In the genomic region with DNA sequence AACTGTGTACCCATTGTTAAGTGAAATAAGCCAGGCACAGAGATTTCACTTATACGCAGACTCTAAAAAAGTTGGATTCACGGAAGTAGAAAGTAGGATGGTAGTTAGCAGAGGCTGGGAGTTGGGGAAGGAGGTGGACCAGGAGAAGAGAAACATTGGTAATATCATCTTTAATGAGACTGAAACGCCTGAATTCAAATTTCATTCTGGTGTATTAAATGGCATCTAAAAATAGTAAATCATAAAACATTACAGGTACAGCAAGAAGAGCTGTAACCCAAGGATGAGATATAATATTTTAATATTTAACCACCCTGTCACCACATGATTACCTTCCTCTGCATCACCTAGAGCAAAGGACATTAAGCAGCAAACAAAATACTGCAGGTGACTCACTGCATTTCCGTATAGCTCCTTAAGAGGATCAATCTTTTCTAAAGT, we compare ENCODE assay signal across 15 cellular contexts.
DNase-seq lines count a peak whose midpoint lies in the region; ATAC-seq, FAIRE-seq and TF ChIP-seq lines count a peak whose summit lies in the region.
"Had no signal": no experiment of that assay in that cellular context is flagged by ENCODE, and none has a peak within 500 bp of the region (broad histone marks: within the 10 kb centered on the region; RNA-seq: fewer than 3 reads in every experiment).

No MANE protein-coding gene starts in this region.

- H3K4me2 ChIP-seq in endothelial cell of umbilical vein (ENCODE audit: insufficient read depth, low read length) (peak overlapping the region; percentile 73), neural progenitor cell (no peak overlapping the region), GM23248 (ENCODE audit: unreplicated experiment) (no peak overlapping the region)

- CTCF ChIA-PET in endothelial cell of umbilical vein (lab: Charles Lee), result no interaction called here

- peak overlapping the region; percentile 9 for H3K27ac Mint-ChIP-seq in neural progenitor cell
- no peak overlapping the region for H3K27ac Mint-ChIP-seq in glutamatergic neuron (ENCODE audit: unreplicated experiment)
- H3K27ac Mint-ChIP-seq: activated naive CD8-positive, alpha-beta T cell treated with anti-CD3 and anti-CD28 coated beads, Interleukin-2, amount 10 ng/mL, durations not matched to agents 7 days and 5 days; immature natural killer cell had no signal

- FAIRE-seq in endothelial cell of umbilical vein (lab: Jason Lieb, UNC), result no peak

- H3K9me3 ChIP-seq in Peyer's patch (no peaks in the 10 kb centered on the region), endothelial cell of umbilical vein (replicated peaks; ENCODE audit: control insufficient read depth, insufficient read depth, low read length) (no peaks in the 10 kb centered on the region), neural progenitor cell (ENCODE audit: low read depth) (no peaks in the 10 kb centered on the region), GM23248 (ENCODE audit: low read depth) (no peaks in the 10 kb centered on the region)
- H3K9me3 ChIP-seq: BE2C had no signal

- H3K27me3 ChIP-seq in Peyer's patch, result no peaks in the 10 kb centered on the region
- H3K27me3 ChIP-seq in endothelial cell of umbilical vein (ENCODE audit: control insufficient read depth in 2 of 2, insufficient read depth in 2 of 2, low read length in 2 of 2), result no peaks in the 10 kb centered on the region
- no peaks in the 10 kb centered on the region for H3K27me3 ChIP-seq in neural progenitor cell
- H3K27me3 ChIP-seq in GM23248 (replicated peaks; ENCODE audit: insufficient read depth), result no peaks in the 10 kb centered on the region

- WGBS in GM23248 (ENCODE audit: low coverage in 1 of 2, low lambda C conversion rate in 2 of 2, missing lambda C conversion rate in 2 of 2), 2 experiments, result 84 to 85% methylated on average over 4 of the region's 4 CpGs

- no TSS peak for BruUV-seq in endothelial cell of umbilical vein (replicated peaks; lab: Mats Ljungman, UMichigan)

- H3K79me2 ChIP-seq in endothelial cell of umbilical vein (ENCODE audit: control insufficient read depth, insufficient read depth, low read length) (no peaks in the 10 kb centered on the region), neural progenitor cell (ENCODE audit: low read depth) (no peaks in the 10 kb centered on the region), GM23248 (ENCODE audit: insufficient read depth) (peaks cover 100% of the 10 kb centered on the region)

- TF ChIP-seq CTCF in Peyer's patch (IDR thresholded peaks at IDR 0.05), result no peak
- no peak for TF ChIP-seq CTCF in endothelial cell of umbilical vein (IDR thresholded peaks at IDR 0.05; ENCODE audit: extremely low read depth in 1 of 2, insufficient read depth in 1 of 2, low read depth in 1 of 2, low read length in 2 of 2)
- TF ChIP-seq CTCF in neural progenitor cell (IDR thresholded peaks at IDR 0.05), result no peak
- TF ChIP-seq CTCF in glutamatergic neuron (IDR thresholded peaks at IDR 0.05; ENCODE audit: partially characterized antibody, unreplicated experiment), result no peak

- peak in 1 of 2 donors; percentile 13 for TF ChIP-seq POLR2A in Peyer's patch (IDR thresholded peaks at IDR 0.05)
- TF ChIP-seq POLR2A in endothelial cell of umbilical vein (IDR thresholded peaks at IDR 0.05; ENCODE audit: low read depth, low read length), result no peak

- H4K20me1 ChIP-seq in endothelial cell of umbilical vein (replicated peaks; ENCODE audit: control insufficient read depth, extremely low read depth, insufficient read depth, low read length) (no peaks in the 10 kb centered on the region), neural progenitor cell (ENCODE audit: low read depth) (no peaks in the 10 kb centered on the region), GM23248 (ENCODE audit: insufficient read depth) (no peaks in the 10 kb centered on the region)

- in situ Hi-C loops in GM23248 (cut with MboI), result no loop called here

- no peaks in the 10 kb centered on the region for H3K9me1 ChIP-seq in endothelial cell of umbilical vein (replicated peaks; ENCODE audit: control insufficient read depth, extremely low read depth, insufficient read depth, low read length)

- H3K4me1 ChIP-seq in Peyer's patch, result peaks cover 0 to 42% (median 3%) of the 10 kb centered on the region in 4 donors
- H3K4me1 ChIP-seq in endothelial cell of umbilical vein (ENCODE audit: control insufficient read depth, extremely low read depth, insufficient read depth, low read length), result peaks cover 14% of the 10 kb centered on the region
- peaks cover 10% of the 10 kb centered on the region for H3K4me1 ChIP-seq in neural progenitor cell
- peaks cover 54% of the 10 kb centered on the region for H3K4me1 ChIP-seq in GM23248 (ENCODE audit: insufficient read depth)
- H3K4me1 ChIP-seq: BE2C had no signal

- peak; percentile 46 for DNase-seq in DMS53 treated with DMSO at 0.1 percent for 48 hours (lab: John Stamatoyannopoulos, UW; ENCODE audit: unreplicated experiment)
- DNase-seq in Peyer's patch, result no peak
- no peak for DNase-seq in endothelial cell of umbilical vein (ENCODE audit: low read depth, low spot score)
- DNase-seq in neural progenitor cell (ENCODE audit: low spot score), result no peak
- no peak for DNase-seq in glutamatergic neuron
- no peak for DNase-seq in GM23248
- DNase-seq: activated naive CD8-positive, alpha-beta T cell treated with anti-CD3 and anti-CD28 coated beads, Interleukin-2, amount 10 ng/mL, durations not matched to agents 7 days and 5 days; BE2C; DMS79; immature natural killer cell; NCI-H226; posterior cingulate gyrus; T-helper 2 cell had no signal

- intact Hi-C loops in endothelial cell of umbilical vein (cut with micrococcal nuclease), result no loop called here

- H3K9me2 ChIP-seq in GM23248 (ENCODE audit: insufficient read depth), result no peaks in the 10 kb centered on the region

- H3K4me1 Mint-ChIP-seq in neural progenitor cell, result peaks cover 33% of the 10 kb centered on the region
- H3K4me1 Mint-ChIP-seq in glutamatergic neuron (ENCODE audit: low read depth, unreplicated experiment), result peaks cover 11% of the 10 kb centered on the region
- H3K4me1 Mint-ChIP-seq: immature natural killer cell had no signal

- dilution Hi-C loops in endothelial cell of umbilical vein (cut with MboI; ENCODE audit: extremely low pct_ligation_motif_present, low sequenced_read_pairs), result no loop called here

- peak overlapping the region in 3 of 4 donors; percentile 37 to 87 (median 71) for H3K27ac ChIP-seq in Peyer's patch
- H3K27ac ChIP-seq in endothelial cell of umbilical vein (ENCODE audit: insufficient read depth, low read depth, low read length), result no peak overlapping the region
- no peak overlapping the region for H3K27ac ChIP-seq in neural progenitor cell
- no peak overlapping the region for H3K27ac ChIP-seq in GM23248

- H3K4me3 Mint-ChIP-seq in neural progenitor cell, result no peak overlapping the region
- H3K4me3 Mint-ChIP-seq in glutamatergic neuron (ENCODE audit: unreplicated experiment), result no peak overlapping the region
- H3K4me3 Mint-ChIP-seq: activated naive CD8-positive, alpha-beta T cell treated with anti-CD3 and anti-CD28 coated beads, Interleukin-2, amount 10 ng/mL, durations not matched to agents 7 days and 5 days; immature natural killer cell had no signal

- no peak overlapping the region for H3K9ac ChIP-seq in endothelial cell of umbilical vein (replicated peaks; ENCODE audit: extremely low read depth, insufficient read depth, low read length)
- no peak overlapping the region for H3K9ac ChIP-seq in neural progenitor cell
- H3K9ac ChIP-seq in GM23248, result no peak overlapping the region

- no peak overlapping the region for H2AFZ ChIP-seq in endothelial cell of umbilical vein (ENCODE audit: low read depth, low read length)
- no peak overlapping the region for H2AFZ ChIP-seq in neural progenitor cell (replicated peaks)
- no peak overlapping the region for H2AFZ ChIP-seq in GM23248

- H3K36me3 ChIP-seq in Peyer's patch, result no peaks in the 10 kb centered on the region
- no peaks in the 10 kb centered on the region for H3K36me3 ChIP-seq in endothelial cell of umbilical vein (ENCODE audit: control insufficient read depth in 2 of 2, extremely low read depth in 1 of 2, insufficient read depth in 2 of 2, low read length in 2 of 2)
- H3K36me3 ChIP-seq in neural progenitor cell, result no peaks in the 10 kb centered on the region
- H3K36me3 ChIP-seq in GM23248 (ENCODE audit: low read depth), result no peaks in the 10 kb centered on the region
- H3K36me3 ChIP-seq: BE2C had no signal

- H3K27me3 Mint-ChIP-seq in neural progenitor cell (ENCODE audit: insufficient read depth, low read depth) (no peaks in the 10 kb centered on the region), glutamatergic neuron (ENCODE audit: unreplicated experiment) (peaks cover 2% of the 10 kb centered on the region)

- no peaks in the 10 kb centered on the region for H3F3A ChIP-seq in neural progenitor cell (ENCODE audit: low read depth)
- peaks cover 24% of the 10 kb centered on the region for H3F3A ChIP-seq in GM23248 (ENCODE audit: insufficient read depth)

- H3K36me3 Mint-ChIP-seq in neural progenitor cell (no peaks in the 10 kb centered on the region), glutamatergic neuron (ENCODE audit: unreplicated experiment) (no peaks in the 10 kb centered on the region)
- H3K36me3 Mint-ChIP-seq: immature natural killer cell had no signal

- peak overlapping the region in 2 of 4 donors; percentile 30 to 31 for H3K4me3 ChIP-seq in Peyer's patch
- no peak overlapping the region for H3K4me3 ChIP-seq in endothelial cell of umbilical vein (replicated peaks in 1 of 3; ENCODE audit: insufficient read depth in 1 of 3, low read depth in 1 of 3, low read length in 3 of 3)
- no peak overlapping the region for H3K4me3 ChIP-seq in neural progenitor cell
- H3K4me3 ChIP-seq in GM23248, result no peak overlapping the region

- ATAC-seq in HG02840 (IDR thresholded peaks at IDR 0.05; ENCODE audit: low FRiP score, unreplicated experiment) (no peak), HG03460 (IDR thresholded peaks at IDR 0.05; ENCODE audit: unreplicated experiment) (no peak)

- POLR2A ChIA-PET in endothelial cell of umbilical vein (lab: Charles Lee), result no interaction called here

- H3K9me3 Mint-ChIP-seq in neural progenitor cell, result peaks cover 7% of the 10 kb centered on the region
- peaks cover 1% of the 10 kb centered on the region for H3K9me3 Mint-ChIP-seq in glutamatergic neuron (ENCODE audit: unreplicated experiment)

TF ChIP-seq in endothelial cell of umbilical vein, 7 proteins besides CTCF, POLR2A, EP300 and RAD21:
- TF ChIP-seq JUN (IDR thresholded peaks at IDR 0.05; ENCODE audit: borderline replicate concordance, insufficient read depth, insufficient read length, low read depth) (no peak), GATA2 (IDR thresholded peaks at IDR 0.05; ENCODE audit: insufficient read depth, insufficient read length, low read depth, low read length) (no peak), MAX (IDR thresholded peaks at IDR 0.05; ENCODE audit: insufficient read depth, insufficient read length) (no peak), POLR2AphosphoS5 (IDR thresholded peaks at IDR 0.05; ENCODE audit: insufficient read depth, low read depth, low read length) (no peak), EZH2 (IDR thresholded peaks at IDR 0.05; ENCODE audit: borderline replicate concordance, low read depth, low read length, severe bottlenecking) (no peak)

Comparison
In these comparisons a context has a peak if more than half of its experiments do, and no peak if none do; other contexts are left out.
1. H3K27ac ChIP-seq: peak in Peyer's patch (3 of 4); none in endothelial cell of umbilical vein (single experiment), neural progenitor cell (single experiment) and GM23248 (single experiment).